19 cellular contexts compared by ENCODE assay signal in the genomic region with DNA sequence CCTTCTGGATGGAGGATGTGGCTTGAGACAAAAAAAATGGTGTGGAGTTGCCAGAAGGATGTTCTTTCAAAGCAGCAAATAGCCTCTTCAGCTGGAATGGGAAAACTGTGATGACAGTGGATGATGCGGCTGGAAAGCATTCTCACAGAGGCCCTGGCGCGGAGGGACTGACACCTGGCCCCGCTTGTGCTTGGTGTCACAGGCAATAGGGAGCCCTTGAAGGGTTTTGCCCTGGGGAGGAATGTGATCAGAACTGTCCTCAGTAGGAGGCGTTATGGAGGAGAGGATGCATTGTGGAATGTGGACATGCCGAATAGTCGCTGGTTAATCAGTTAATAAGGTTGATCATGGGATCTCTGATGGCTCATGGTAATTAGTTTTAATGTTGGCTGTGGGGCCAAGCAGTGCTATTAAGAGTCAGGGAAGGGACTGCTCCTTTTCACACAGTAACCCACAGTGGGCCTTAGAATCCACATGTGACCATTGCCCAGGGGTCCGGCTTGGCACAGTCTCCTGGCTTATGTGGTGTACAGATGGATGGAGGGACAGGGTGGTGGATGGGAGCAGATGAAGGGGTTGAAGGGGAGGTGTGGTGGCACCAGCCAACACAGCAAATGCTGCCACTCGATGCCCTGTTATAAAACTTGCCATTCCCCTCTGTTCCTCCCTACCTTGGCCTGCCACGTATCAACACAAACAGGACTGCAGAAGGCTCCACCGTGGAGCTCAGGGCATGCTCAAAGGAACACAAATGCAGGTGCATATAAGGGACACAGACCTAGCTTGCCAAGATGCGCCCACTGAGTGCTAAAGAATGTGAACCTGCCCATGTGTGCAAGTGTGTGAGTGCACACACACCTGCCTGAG.
DNase-seq lines count a peak whose midpoint lies in the region; ATAC-seq, FAIRE-seq and TF ChIP-seq lines count a peak whose summit lies in the region.
"Had no signal": no experiment of that assay in that cellular context is flagged by ENCODE, and none has a peak within 500 bp of the region (broad histone marks: within the 10 kb centered on the region; RNA-seq: fewer than 3 reads in every experiment).

No MANE protein-coding gene starts in this region.

- no peak overlapping the region for H3K4me3 ChIP-seq in astrocyte (ENCODE audit: insufficient read depth, low read depth, low read length)
- H3K4me3 ChIP-seq in left lung, result no peak overlapping the region
- no peak overlapping the region for H3K4me3 ChIP-seq in suprapubic skin
- H3K4me3 ChIP-seq: A549 had no signal

- no peaks in the 10 kb centered on the region for H4K20me1 ChIP-seq in astrocyte (ENCODE audit: insufficient read depth, low read length)

- H3K4me1 ChIP-seq in astrocyte (ENCODE audit: insufficient read depth, low read length) (no peaks in the 10 kb centered on the region), left lung (no peaks in the 10 kb centered on the region), suprapubic skin (no peaks in the 10 kb centered on the region)
- H3K4me1 ChIP-seq: A549, Caco-2 had no signal

- no peak overlapping the region for H3K4me2 ChIP-seq in astrocyte (ENCODE audit: low read length)
- H3K4me2 ChIP-seq: A549 had no signal

- no peak for TF ChIP-seq POLR2A in suprapubic skin (IDR thresholded peaks at IDR 0.05)

- H3K9me3 ChIP-seq in astrocyte (ENCODE audit: insufficient read depth, low read depth, low read length), result no peaks in the 10 kb centered on the region
- no peaks in the 10 kb centered on the region for H3K9me3 ChIP-seq in left lung
- H3K9me3 ChIP-seq in suprapubic skin, result no peaks in the 10 kb centered on the region
- H3K9me3 ChIP-seq: A549, Caco-2 had no signal

- no peak overlapping the region for H3K4me3 Mint-ChIP-seq in activated naive CD4-positive, alpha-beta T cell treated with anti-CD3 and anti-CD28 coated beads, Interleukin-2, amount 50 U/mL, for 24 hours
- H3K4me3 Mint-ChIP-seq in activated naive CD4-positive, alpha-beta T cell treated with anti-CD3 and anti-CD28 coated beads, Interleukin-2, amount 10 ng/mL, durations not matched to agents 7 days and 5 days, result no peak overlapping the region
- no peak overlapping the region for H3K4me3 Mint-ChIP-seq in astrocyte (ENCODE audit: unreplicated experiment)
- no peak overlapping the region for H3K4me3 Mint-ChIP-seq in activated CD8-positive, alpha-beta T cell treated with anti-CD3 and anti-CD28 coated beads for 36 hours

- peaks cover 6% of the 10 kb centered on the region for H3K27me3 Mint-ChIP-seq in activated naive CD4-positive, alpha-beta T cell treated with anti-CD3 and anti-CD28 coated beads, Interleukin-2, amount 50 U/mL, for 24 hours
- peaks cover 69% of the 10 kb centered on the region for H3K27me3 Mint-ChIP-seq in activated naive CD4-positive, alpha-beta T cell treated with anti-CD3 and anti-CD28 coated beads, Interleukin-2, amount 10 ng/mL, durations not matched to agents 7 days and 5 days
- peaks cover 83% of the 10 kb centered on the region for H3K27me3 Mint-ChIP-seq in astrocyte (ENCODE audit: low read depth, unreplicated experiment)
- peaks cover 18% of the 10 kb centered on the region for H3K27me3 Mint-ChIP-seq in activated CD8-positive, alpha-beta T cell treated with anti-CD3 and anti-CD28 coated beads for 36 hours

- H3K27ac ChIP-seq in astrocyte (ENCODE audit: low read depth, low read length), result no peak overlapping the region
- no peak overlapping the region for H3K27ac ChIP-seq in left lung
- no peak overlapping the region for H3K27ac ChIP-seq in suprapubic skin
- H3K27ac ChIP-seq: A549, C4-2B had no signal

- no peak for DNase-seq in activated naive CD4-positive, alpha-beta T cell treated with anti-CD3 and anti-CD28 coated beads, Interleukin-2, amount 10 ng/mL, durations not matched to agents 7 days and 5 days
- DNase-seq in astrocyte (ENCODE audit: low read depth) (no peak), left lung (peak; percentile 5 to 52), suprapubic skin (ENCODE audit: low spot score in 2 of 2) (peak; percentile 35 to 56), HTR-8/SVneo (ENCODE audit: insufficient read length, low spot score) (no peak)
- no peak for DNase-seq in activated CD8-positive, alpha-beta T cell treated with anti-CD3 and anti-CD28 coated beads for 36 hours
- DNase-seq: HCEC 1CT, Karpas-422, MM.1S, NCI-H1105 treated with DMSO at 0.1 percent for 48 hours, NCI-H187, NCI-H2171, NCI-H510A, NCI-H82 had no signal

- intact Hi-C loops in left lung (cut with DNase I), result no loop called here
- intact Hi-C loops in activated CD8-positive, alpha-beta T cell treated with anti-CD3 and anti-CD28 coated beads for 36 hours (cut with micrococcal nuclease), result no loop called here

- no peak for TF ChIP-seq EP300 in suprapubic skin (IDR thresholded peaks at IDR 0.05)

- H3K27me3 ChIP-seq in astrocyte (ENCODE audit: insufficient read depth, low read length) (peaks cover 60% of the 10 kb centered on the region), left lung (peaks cover under 1 to 75% of the 10 kb centered on the region in 2 donors), suprapubic skin (peaks cover 47% of the 10 kb centered on the region)

- H3K9me3 Mint-ChIP-seq in activated naive CD4-positive, alpha-beta T cell treated with anti-CD3 and anti-CD28 coated beads, Interleukin-2, amount 50 U/mL, for 24 hours, result no peaks in the 10 kb centered on the region
- H3K9me3 Mint-ChIP-seq in activated naive CD4-positive, alpha-beta T cell treated with anti-CD3 and anti-CD28 coated beads, Interleukin-2, amount 10 ng/mL, durations not matched to agents 7 days and 5 days, result no peaks in the 10 kb centered on the region
- peaks cover 6% of the 10 kb centered on the region for H3K9me3 Mint-ChIP-seq in astrocyte (ENCODE audit: unreplicated experiment)
- no peaks in the 10 kb centered on the region for H3K9me3 Mint-ChIP-seq in activated CD8-positive, alpha-beta T cell treated with anti-CD3 and anti-CD28 coated beads for 36 hours

- peak overlapping the region; percentile 3 for H3K27ac Mint-ChIP-seq in activated naive CD4-positive, alpha-beta T cell treated with anti-CD3 and anti-CD28 coated beads, Interleukin-2, amount 50 U/mL, for 24 hours
- H3K27ac Mint-ChIP-seq in activated naive CD4-positive, alpha-beta T cell treated with anti-CD3 and anti-CD28 coated beads, Interleukin-2, amount 10 ng/mL, durations not matched to agents 7 days and 5 days, result no peak overlapping the region
- H3K27ac Mint-ChIP-seq in astrocyte (ENCODE audit: unreplicated experiment), result peak overlapping the region; percentile 50
- no peak overlapping the region for H3K27ac Mint-ChIP-seq in activated CD8-positive, alpha-beta T cell treated with anti-CD3 and anti-CD28 coated beads for 36 hours

- ATAC-seq in left lung (no peak), GM18511 (IDR thresholded peaks at IDR 0.05; ENCODE audit: unreplicated experiment) (no peak)
- no peak for ATAC-seq in activated CD8-positive, alpha-beta T cell treated with anti-CD3 and anti-CD28 coated beads for 36 hours
- ATAC-seq: A549 had no signal

- WGBS in suprapubic skin, result 82% methylated on average over 12 of the region's 12 CpGs

- H3K9ac ChIP-seq in astrocyte (ENCODE audit: low read length), result no peak overlapping the region

- no peaks in the 10 kb centered on the region for H3K4me1 Mint-ChIP-seq in activated naive CD4-positive, alpha-beta T cell treated with anti-CD3 and anti-CD28 coated beads, Interleukin-2, amount 50 U/mL, for 24 hours
- no peaks in the 10 kb centered on the region for H3K4me1 Mint-ChIP-seq in activated naive CD4-positive, alpha-beta T cell treated with anti-CD3 and anti-CD28 coated beads, Interleukin-2, amount 10 ng/mL, durations not matched to agents 7 days and 5 days
- peaks cover 2% of the 10 kb centered on the region for H3K4me1 Mint-ChIP-seq in astrocyte (ENCODE audit: low read depth, unreplicated experiment)
- no peaks in the 10 kb centered on the region for H3K4me1 Mint-ChIP-seq in activated CD8-positive, alpha-beta T cell treated with anti-CD3 and anti-CD28 coated beads for 36 hours (ENCODE audit: low read depth)

- no peaks in the 10 kb centered on the region for H3K36me3 ChIP-seq in astrocyte (ENCODE audit: insufficient read depth, low read length)
- no peaks in the 10 kb centered on the region for H3K36me3 ChIP-seq in left lung
- no peaks in the 10 kb centered on the region for H3K36me3 ChIP-seq in suprapubic skin

- H3K36me3 Mint-ChIP-seq in activated naive CD4-positive, alpha-beta T cell treated with anti-CD3 and anti-CD28 coated beads, Interleukin-2, amount 50 U/mL, for 24 hours, result no peaks in the 10 kb centered on the region
- no peaks in the 10 kb centered on the region for H3K36me3 Mint-ChIP-seq in activated naive CD4-positive, alpha-beta T cell treated with anti-CD3 and anti-CD28 coated beads, Interleukin-2, amount 10 ng/mL, durations not matched to agents 7 days and 5 days
- peaks cover 4% of the 10 kb centered on the region for H3K36me3 Mint-ChIP-seq in astrocyte (ENCODE audit: low read depth, unreplicated experiment)
- no peaks in the 10 kb centered on the region for H3K36me3 Mint-ChIP-seq in activated CD8-positive, alpha-beta T cell treated with anti-CD3 and anti-CD28 coated beads for 36 hours (ENCODE audit: low read depth)

- CTCF ChIA-PET in activated naive CD4-positive, alpha-beta T cell treated with anti-CD3 and anti-CD28 coated beads, Interleukin-2, amount 10 ng/mL, durations not matched to agents 7 days and 5 days (lab: Charles Lee), result no interaction called here
- CTCF ChIA-PET in activated CD8-positive, alpha-beta T cell treated with anti-CD3 and anti-CD28 coated beads for 36 hours (lab: Charles Lee), result no interaction called here

- POLR2A ChIA-PET in activated CD8-positive, alpha-beta T cell treated with anti-CD3 and anti-CD28 coated beads for 36 hours (lab: Charles Lee), result no interaction called here

- FAIRE-seq in astrocyte (lab: Jason Lieb, UNC) (no peak), HTR-8/SVneo (lab: Jason Lieb, UNC) (no peak)
- FAIRE-seq: A549 had no signal

- TF ChIP-seq CTCF in astrocyte (IDR thresholded peaks at IDR 0.05; ENCODE audit: insufficient read depth, low read depth, low read length) (no peak), left lung (IDR thresholded peaks at IDR 0.05) (no peak), suprapubic skin (IDR thresholded peaks at IDR 0.05) (no peak)
- no peak for TF ChIP-seq CTCF in activated CD8-positive, alpha-beta T cell treated with anti-CD3 and anti-CD28 coated beads for 36 hours (IDR thresholded peaks at IDR 0.05)

- H3K79me2 ChIP-seq in astrocyte (ENCODE audit: insufficient read depth, low read length), result no peaks in the 10 kb centered on the region

- H2AFZ ChIP-seq in astrocyte (ENCODE audit: low read depth, low read length), result no peak overlapping the region

Comparison
In these comparisons a context has a peak if more than half of its experiments do, and no peak if none do; other contexts are left out.
1. H3K27ac Mint-ChIP-seq: peak in activated naive CD4-positive, alpha-beta T cell treated with anti-CD3 and anti-CD28 coated beads, Interleukin-2, amount 50 U/mL, for 24 hours (single experiment) and astrocyte (single experiment); none in activated naive CD4-positive, alpha-beta T cell treated with anti-CD3 and anti-CD28 coated beads, Interleukin-2, amount 10 ng/mL, durations not matched to agents 7 days and 5 days (single experiment) and activated CD8-positive, alpha-beta T cell treated with anti-CD3 and anti-CD28 coated beads for 36 hours (single experiment).
2. DNase-seq: peak in left lung (2 of 2) and suprapubic skin (2 of 2); none in activated naive CD4-positive, alpha-beta T cell treated with anti-CD3 and anti-CD28 coated beads, Interleukin-2, amount 10 ng/mL, durations not matched to agents 7 days and 5 days (single experiment), astrocyte (single experiment), HTR-8/SVneo (single experiment) and activated CD8-positive, alpha-beta T cell treated with anti-CD3 and anti-CD28 coated beads for 36 hours (single experiment).